Comparison of ENCODE assay signal across 2 cellular contexts in the genomic region with DNA sequence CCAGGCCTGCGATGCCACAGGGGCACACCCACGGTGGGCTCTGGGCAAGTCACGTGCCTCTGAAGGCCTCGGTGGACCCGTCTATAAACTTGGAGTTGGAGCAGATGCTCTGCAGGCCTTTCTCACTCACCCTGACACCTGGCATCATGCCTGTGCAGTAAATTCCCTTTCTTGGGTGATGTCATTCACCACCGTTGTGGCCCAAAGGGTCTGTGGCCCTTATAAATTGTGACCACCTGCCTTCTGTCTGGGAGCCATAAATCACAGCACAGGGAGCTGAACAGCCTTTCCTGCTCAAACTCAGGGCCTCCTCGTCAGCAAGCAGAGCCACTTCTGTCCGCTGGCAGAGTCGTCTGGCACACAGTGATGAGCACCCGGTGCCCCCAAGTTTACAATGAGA.
TF ChIP-seq lines count a peak whose summit lies in the region.

No MANE protein-coding gene starts in this region.

TF ChIP-seq in HEK293, 187 proteins besides CTCF, POLR2A, EP300 and RAD21:
- TF ChIP-seq, protein P1, sequence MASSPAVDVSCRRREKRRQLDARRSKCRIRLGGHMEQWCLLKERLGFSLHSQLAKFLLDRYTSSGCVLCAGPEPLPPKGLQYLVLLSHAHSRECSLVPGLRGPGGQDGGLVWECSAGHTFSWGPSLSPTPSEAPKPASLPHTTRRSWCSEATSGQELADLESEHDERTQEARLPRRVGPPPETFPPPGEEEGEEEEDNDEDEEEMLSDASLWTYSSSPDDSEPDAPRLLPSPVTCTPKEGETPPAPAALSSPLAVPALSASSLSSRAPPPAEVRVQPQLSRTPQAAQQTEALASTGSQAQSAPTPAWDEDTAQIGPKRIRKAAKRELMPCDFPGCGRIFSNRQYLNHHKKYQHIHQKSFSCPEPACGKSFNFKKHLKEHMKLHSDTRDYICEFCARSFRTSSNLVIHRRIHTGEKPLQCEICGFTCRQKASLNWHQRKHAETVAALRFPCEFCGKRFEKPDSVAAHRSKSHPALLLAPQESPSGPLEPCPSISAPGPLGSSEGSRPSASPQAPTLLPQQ (tag by site-specific recombination; IDR thresholded peaks at IDR 0.05) = 0 out of 2 replicates have a peak, but pooled peaks have one; percentile 28
- 0 out of 2 replicates have a peak, but pooled peaks have one; percentile 24 for TF ChIP-seq GLIS2 (tag by site-specific recombination; IDR thresholded peaks at IDR 0.05)
- no peak for TF ChIP-seq ZNF776 (tag by site-specific recombination; IDR thresholded peaks at IDR 0.05; ENCODE audit: borderline replicate concordance)
- no peak for TF ChIP-seq SETDB1 (IDR thresholded peaks at IDR 0.05; ENCODE audit: insufficient read length, low read length)

TF ChIP-seq in HepG2, 621 proteins besides CTCF, POLR2A, EP300 and RAD21 (continued from another document):
- TF ChIP-seq, protein P2, sequence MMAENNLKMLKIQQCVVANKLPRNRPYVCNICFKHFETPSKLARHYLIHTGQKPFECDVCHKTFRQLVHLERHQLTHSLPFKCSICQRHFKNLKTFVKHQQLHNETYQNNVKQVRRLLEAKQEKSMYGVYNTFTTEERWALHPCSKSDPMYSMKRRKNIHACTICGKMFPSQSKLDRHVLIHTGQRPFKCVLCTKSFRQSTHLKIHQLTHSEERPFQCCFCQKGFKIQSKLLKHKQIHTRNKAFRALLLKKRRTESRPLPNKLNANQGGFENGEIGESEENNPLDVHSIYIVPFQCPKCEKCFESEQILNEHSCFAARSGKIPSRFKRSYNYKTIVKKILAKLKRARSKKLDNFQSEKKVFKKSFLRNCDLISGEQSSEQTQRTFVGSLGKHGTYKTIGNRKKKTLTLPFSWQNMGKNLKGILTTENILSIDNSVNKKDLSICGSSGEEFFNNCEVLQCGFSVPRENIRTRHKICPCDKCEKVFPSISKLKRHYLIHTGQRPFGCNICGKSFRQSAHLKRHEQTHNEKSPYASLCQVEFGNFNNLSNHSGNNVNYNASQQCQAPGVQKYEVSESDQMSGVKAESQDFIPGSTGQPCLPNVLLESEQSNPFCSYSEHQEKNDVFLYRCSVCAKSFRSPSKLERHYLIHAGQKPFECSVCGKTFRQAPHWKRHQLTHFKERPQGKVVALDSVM (CRISPR knock-in tag; IDR thresholded peaks at IDR 0.05) = no peak
TF ChIP-seq in HepG2: peak in this region for 2.
